24 cellular contexts compared by ENCODE assay signal in the genomic region with DNA sequence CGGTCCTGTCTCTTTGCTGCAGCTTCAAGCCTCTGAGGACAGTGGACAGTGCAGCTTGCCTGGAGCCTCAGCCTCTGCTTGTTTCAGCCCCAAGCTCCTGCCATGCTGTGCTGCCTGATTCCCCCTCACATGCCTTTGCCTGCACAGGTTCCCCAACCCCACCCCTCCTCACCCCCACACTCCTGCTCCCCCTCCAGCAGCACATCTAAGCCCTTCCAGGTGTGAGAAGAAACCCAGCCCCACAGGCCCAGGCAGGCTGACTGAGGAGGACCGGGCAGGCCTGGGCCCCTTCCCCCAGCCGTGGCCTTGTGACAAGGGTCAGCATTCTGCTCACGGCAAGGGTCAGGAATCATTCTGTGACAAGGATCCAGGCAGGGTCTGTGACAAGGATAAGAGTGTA. TPM values are rescaled to one million over a fixed set of nuclear protein-coding genes. Genes with fewer than 3 reads are reported as not detected.
"Had no signal": no experiment of that assay in that cellular context is flagged by ENCODE, and none has a peak within 500 bp of the region (broad histone marks: within the 10 kb centered on the region; RNA-seq: fewer than 3 reads in every experiment).

No MANE protein-coding gene starts in this region.

- H3K27ac Mint-ChIP-seq: mesothelial cell of epicardium, naive B cell, neural progenitor cell had no signal

- ATAC-seq: activated T-cell treated with anti-CD3 and anti-CD28 coated beads, Interleukin-2, amount 50 U/mL, for 4 hours; body of pancreas; gastrocnemius medialis; left cardiac atrium; right cardiac atrium had no signal

- H3K4me2 ChIP-seq: neural progenitor cell had no signal

- H3K27me3 ChIP-seq: adrenal gland, body of pancreas, dorsolateral prefrontal cortex, gastrocnemius medialis, neural progenitor cell, spleen, transverse colon had no signal

- H3K27me3 Mint-ChIP-seq: naive B cell had no signal

- H3K4me1 ChIP-seq: adrenal gland, body of pancreas, gastrocnemius medialis, neural progenitor cell had no signal

- H3K36me3 Mint-ChIP-seq: mesothelial cell of epicardium, naive B cell, neural progenitor cell had no signal

- H3K4me3 ChIP-seq: adrenal gland, body of pancreas, coronary artery, dorsolateral prefrontal cortex, gastrocnemius medialis, neural progenitor cell, spleen, transverse colon had no signal

- H3K27ac ChIP-seq: adrenal gland, body of pancreas, coronary artery, gastrocnemius medialis, neural progenitor cell, transverse colon had no signal

- DNase-seq: activated CD4-positive, alpha-beta T cell treated with anti-CD3 and anti-CD28 coated beads for 48 hours; activated CD4-positive, alpha-beta T cell treated with anti-CD3 and anti-CD28 coated beads, Interleukin-2, amount 50 U/mL, for 48 hours; activated CD4-positive, CD25-positive, alpha-beta regulatory T cell; activated naive CD4-positive, alpha-beta T cell; activated T-cell treated with anti-CD3 and anti-CD28 coated beads, Interleukin-2, amount 50 U/mL, for 4 hours; adrenal gland; aorta; body of pancreas; dorsolateral prefrontal cortex; effector memory CD4-positive, alpha-beta T cell; gastrocnemius medialis; glutamatergic neuron; hippocampal formation; left cardiac atrium; left ventricle myocardium superior; naive B cell; spleen; stimulated activated naive CD4-positive, alpha-beta T cell treated with Interleukin-2 at 50 U/mL for 16 hours; transverse colon had no signal

- H3K9me3 ChIP-seq: adrenal gland, body of pancreas, gastrocnemius medialis, spleen, transverse colon had no signal

- H3K9ac ChIP-seq: neural progenitor cell had no signal

- H3K9me3 Mint-ChIP-seq: activated T-cell treated with anti-CD3 and anti-CD28 coated beads, Interleukin-2, amount 50 U/mL, for 4 hours; mesothelial cell of epicardium; neural progenitor cell had no signal

- H3K36me3 ChIP-seq: adrenal gland, gastrocnemius medialis, neural progenitor cell, spleen, transverse colon had no signal

- H3K4me3 Mint-ChIP-seq: activated T-cell treated with anti-CD3 and anti-CD28 coated beads, Interleukin-2, amount 50 U/mL, for 4 hours; mesothelial cell of epicardium; naive B cell; neural progenitor cell had no signal

- H3K4me1 Mint-ChIP-seq: mesothelial cell of epicardium had no signal

RNA-seq across cellular contexts. Expression of a gene that starts 22.8 kb away (rescaled TPM):
- total RNA-seq: epithelial cell of proximal tubule had no signal
